38 cellular contexts compared by ENCODE assay signal in genomic region chr21:30900881-30901280, GRCh38. TPM values are rescaled to one million over a fixed set of nuclear protein-coding genes. Genes with fewer than 3 reads are reported as not detected.
"Had no signal": no experiment of that assay in that cellular context is flagged by ENCODE, and none has a peak within 500 bp of the region (broad histone marks: within the 10 kb centered on the region; RNA-seq: fewer than 3 reads in every experiment).

No MANE protein-coding gene starts in this region.

- H3K4me3 ChIP-seq: adrenal gland, body of pancreas, breast epithelium had no signal

- FAIRE-seq: astrocyte, colon had no signal

- H3K36me3 ChIP-seq: adrenal gland, brain microvascular endothelial cell, breast epithelium, WERI-Rb-1 had no signal

- H3K4me1 ChIP-seq: adrenal gland, body of pancreas, breast epithelium had no signal

- DNase-seq: activated CD4-positive, alpha-beta memory T cell treated with anti-CD3 and anti-CD28 coated beads for 36 hours; activated CD4-positive, alpha-beta T cell treated with anti-CD3 and anti-CD28 coated beads for 1 hour; activated CD4-positive, alpha-beta T cell treated with anti-CD3 and anti-CD28 coated beads for 36 hours; activated CD4-positive, alpha-beta T cell treated with anti-CD3 and anti-CD28 coated beads for 48 hours; activated CD4-positive, alpha-beta T cell treated with anti-CD3 and anti-CD28 coated beads, Interleukin-2, amount 10 ng/mL, durations not matched to agents 7 days and 5 days; activated CD4-positive, CD25-positive, alpha-beta regulatory T cell; activated CD8-positive, alpha-beta memory T cell treated with anti-CD3 and anti-CD28 coated beads, Interleukin-2, amount 50 U/mL, for 4 hours; activated CD8-positive, alpha-beta T cell treated with anti-CD3 and anti-CD28 coated beads for 36 hours; activated effector memory CD4-positive, alpha-beta T cell treated with anti-CD3 and anti-CD28 coated beads, Interleukin-2, amount 50 U/mL, for 16 hours; activated gamma-delta T cell treated with Interleukin-2 at 50 U/mL for 16 hours; activated naive CD4-positive, alpha-beta T cell; activated naive CD4-positive, alpha-beta T cell treated with anti-CD3 and anti-CD28 coated beads for 36 hours; activated naive CD4-positive, alpha-beta T cell treated with anti-CD3 and anti-CD28 coated beads, Interleukin-2, amount 50 U/mL, for 16 hours; activated naive CD8-positive, alpha-beta T cell treated with anti-CD3 and anti-CD28 coated beads for 36 hours; activated T-cell treated with anti-CD3 and anti-CD28 coated beads for 4 hours; activated T-cell treated with anti-CD3 and anti-CD28 coated beads, Interleukin-2, amount 50 U/mL, for 1 hour; activated T-cell treated with anti-CD3 and anti-CD28 coated beads, Interleukin-2, amount 50 U/mL, for 4 hours; activated T-cell treated with anti-CD3 and anti-CD28 coated beads, Interleukin-2, amount 50 U/mL, for 72 hours; adrenal gland; amniotic stem cell; aorta; body of pancreas; brain microvascular endothelial cell; central memory CD4-positive, alpha-beta T cell; T-helper 2 cell; T-helper 9 cell; WERI-Rb-1 had no signal

- H3K27me3 ChIP-seq: adrenal gland, body of pancreas, brain microvascular endothelial cell, breast epithelium had no signal

- H3K9me3 ChIP-seq: adrenal gland, body of pancreas, breast epithelium had no signal

- H3K27ac ChIP-seq: adrenal gland, body of pancreas, brain microvascular endothelial cell, breast epithelium, WERI-Rb-1 had no signal

- ATAC-seq: activated CD4-positive, alpha-beta T cell treated with anti-CD3 and anti-CD28 coated beads for 36 hours; activated CD4-positive, CD25-positive, alpha-beta regulatory T cell treated with anti-CD3 and anti-CD28 coated beads, Interleukin-2, amount 50 U/mL, for 24 hours; activated CD8-positive, alpha-beta T cell treated with anti-CD3 and anti-CD28 coated beads for 36 hours; activated naive CD4-positive, alpha-beta T cell treated with anti-CD3 and anti-CD28 coated beads, Interleukin-2, amount 50 U/mL, for 72 hours; activated T-cell treated with anti-CD3 and anti-CD28 coated beads, Interleukin-2, amount 50 U/mL, for 4 hours; activated T-cell treated with anti-CD3 and anti-CD28 coated beads, Interleukin-2, amount 50 U/mL, for 72 hours; activated T-helper 17 cell treated with anti-CD3 and anti-CD28 coated beads, Interleukin-2, amount 50 U/mL, for 72 hours; body of pancreas; WTC11 had no signal

RNA-seq across cellular contexts. Expression of gene KRTAP11-1, which starts 19.5 kb away (rescaled TPM):
- total RNA-seq: activated CD4-positive, alpha-beta memory T cell treated with anti-CD3 and anti-CD28 coated beads for 36 hours; activated CD4-positive, alpha-beta T cell treated with anti-CD3 and anti-CD28 coated beads for 36 hours; activated CD4-positive, alpha-beta T cell treated with anti-CD3 and anti-CD28 coated beads, Interleukin-2, amount 10 ng/mL, durations not matched to agents 7 days and 5 days; activated CD8-positive, alpha-beta memory T cell treated with anti-CD3 and anti-CD28 coated beads for 36 hours; activated CD8-positive, alpha-beta T cell treated with anti-CD3 and anti-CD28 coated beads for 36 hours; activated naive CD4-positive, alpha-beta T cell treated with anti-CD3 and anti-CD28 coated beads for 36 hours; activated naive CD4-positive, alpha-beta T cell treated with anti-CD3 and anti-CD28 coated beads, Interleukin-2, amount 50 U/mL, for 72 hours; activated naive CD8-positive, alpha-beta T cell treated with anti-CD3 and anti-CD28 coated beads for 36 hours; activated T-cell treated with anti-CD3 and anti-CD28 coated beads, Interleukin-2, amount 50 U/mL, for 4 hours; activated T-cell treated with anti-CD3 and anti-CD28 coated beads, Interleukin-2, amount 50 U/mL, for 72 hours; activated T-helper 1 cell treated with anti-CD3 and anti-CD28 coated beads, Interleukin-12 subunit alpha, Interleukin-12 subunit beta, Interleukin-2, Interleukin-4 antibody, amounts not matched to agents 30 ng/mL and 10 ng/mL and 1 ng/mL, durations not matched to agents 14 hours and 24 hours and 36 hours; activated T-helper 17 cell treated with anti-CD3 and anti-CD28 coated beads, Interleukin-2, amount 50 U/mL, for 72 hours; adrenal gland; aorta; astrocyte; body of pancreas; breast epithelium; cardiac septum; cerebellum; WTC11 had no signal
- polyA plus RNA-seq: adrenal gland, aorta had no signal
